Comparison of ENCODE assay signal across 8 cellular contexts in the genomic region with DNA sequence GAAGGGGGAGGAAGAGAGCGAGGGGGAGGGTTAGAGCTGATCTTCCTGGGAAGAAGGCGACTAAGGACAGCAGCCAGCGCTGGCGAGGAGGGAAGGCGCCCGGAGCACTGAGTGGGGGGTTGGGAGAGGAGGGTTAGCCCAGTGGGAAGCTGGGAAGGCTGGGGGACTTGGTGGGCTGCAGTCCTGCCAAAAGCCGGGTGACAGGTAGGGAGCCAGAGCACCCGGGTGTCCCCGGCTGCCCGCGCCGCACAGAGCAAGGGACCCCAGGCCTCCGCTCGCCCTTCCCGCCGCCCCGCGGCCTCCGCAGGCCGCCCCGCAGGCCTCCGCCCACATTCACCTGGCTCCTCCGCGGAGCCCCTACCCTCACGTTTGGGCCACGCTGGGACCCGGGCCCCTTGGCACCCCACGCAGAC. TPM values are rescaled to one million over a fixed set of nuclear protein-coding genes. Genes with fewer than 3 reads are reported as not detected.
DNase-seq lines count a peak whose midpoint lies in the region; TF ChIP-seq lines count a peak whose summit lies in the region.

No MANE protein-coding gene starts in this region.

- WGBS in iPS DF 6.9 (ENCODE audit: insufficient coverage, insufficient read length), result no CpG with 5 or more reads among the region's 28 CpGs

- peaks cover 14% of the 10 kb centered on the region for H3K4me1 Mint-ChIP-seq in activated naive CD8-positive, alpha-beta T cell treated with anti-CD3 and anti-CD28 coated beads for 36 hours
- peaks cover 9% of the 10 kb centered on the region for H3K4me1 Mint-ChIP-seq in T-helper 2 cell treated with Interferon-gamma antibody and Interleukin-4, amounts not matched to agents 5 μg/mL and 100 μg/mL, for 36 hours (ENCODE audit: low read depth)

- H3K4me1 ChIP-seq in iPS DF 6.9 (ENCODE audit: control insufficient read depth, insufficient read depth, low read length), result peaks cover 4% of the 10 kb centered on the region

- no peaks in the 10 kb centered on the region for H3K9me3 ChIP-seq in iPS DF 6.9 (ENCODE audit: control insufficient read depth, insufficient read depth, low read length)

- no peaks in the 10 kb centered on the region for H3K36me3 Mint-ChIP-seq in activated naive CD8-positive, alpha-beta T cell treated with anti-CD3 and anti-CD28 coated beads for 36 hours
- no peaks in the 10 kb centered on the region for H3K36me3 Mint-ChIP-seq in T-helper 2 cell treated with Interferon-gamma antibody and Interleukin-4, amounts not matched to agents 5 μg/mL and 100 μg/mL, for 36 hours (ENCODE audit: low read depth)

- H3K27me3 Mint-ChIP-seq in activated naive CD8-positive, alpha-beta T cell treated with anti-CD3 and anti-CD28 coated beads for 36 hours, result peaks cover 50% of the 10 kb centered on the region
- peaks cover 58% of the 10 kb centered on the region for H3K27me3 Mint-ChIP-seq in T-helper 2 cell treated with Interferon-gamma antibody and Interleukin-4, amounts not matched to agents 5 μg/mL and 100 μg/mL, for 36 hours (ENCODE audit: low read depth)

- no peaks in the 10 kb centered on the region for H3K36me3 ChIP-seq in iPS DF 6.9 (ENCODE audit: control insufficient read depth, insufficient read depth, low read length)

- H3K4me3 ChIP-seq in iPS DF 6.9 (ENCODE audit: low read length) (peak overlapping the region; percentile 67), skeletal muscle cell (ENCODE audit: low read depth, low read length) (peak overlapping the region; percentile 49)

- H3K27me3 ChIP-seq in iPS DF 6.9 (ENCODE audit: control insufficient read depth, insufficient read depth, low read length), result no peaks in the 10 kb centered on the region; the same call in 1 of the 2 replicates

- H3K9me3 Mint-ChIP-seq in activated naive CD8-positive, alpha-beta T cell treated with anti-CD3 and anti-CD28 coated beads for 36 hours, result no peaks in the 10 kb centered on the region
- H3K9me3 Mint-ChIP-seq in T-helper 2 cell treated with Interferon-gamma antibody and Interleukin-4, amounts not matched to agents 5 μg/mL and 100 μg/mL, for 36 hours, result no peaks in the 10 kb centered on the region

- H3K27ac Mint-ChIP-seq in activated naive CD8-positive, alpha-beta T cell treated with anti-CD3 and anti-CD28 coated beads for 36 hours, result no peak overlapping the region
- no peak overlapping the region for H3K27ac Mint-ChIP-seq in T-helper 2 cell treated with Interferon-gamma antibody and Interleukin-4, amounts not matched to agents 5 μg/mL and 100 μg/mL, for 36 hours

- DNase-seq in GM20000 (ENCODE audit: low spot score) (peak; percentile 50), iPS DF 6.9 (ENCODE audit: low read depth, low spot score) (no peak), skeletal muscle cell (ENCODE audit: low read depth) (no peak), cortex of kidney (lab: John Stamatoyannopoulos, UW) (no peak), SKM-1 (lab: John Stamatoyannopoulos, UW; ENCODE audit: unreplicated experiment) (no peak), NCI-H526 treated with DMSO at 0.1 percent for 48 hours (lab: John Stamatoyannopoulos, UW) (no peak)
- no peak for DNase-seq in activated naive CD8-positive, alpha-beta T cell treated with anti-CD3 and anti-CD28 coated beads for 36 hours
- no peak for DNase-seq in T-helper 2 cell treated with Interferon-gamma antibody and Interleukin-4, amounts not matched to agents 5 μg/mL and 100 μg/mL, for 36 hours (ENCODE audit: low spot score)

- H3K27ac ChIP-seq in iPS DF 6.9 (ENCODE audit: low read length), result no peak overlapping the region

- H3K4me3 Mint-ChIP-seq in activated naive CD8-positive, alpha-beta T cell treated with anti-CD3 and anti-CD28 coated beads for 36 hours, result peak overlapping the region; percentile 60
- no peak overlapping the region for H3K4me3 Mint-ChIP-seq in T-helper 2 cell treated with Interferon-gamma antibody and Interleukin-4, amounts not matched to agents 5 μg/mL and 100 μg/mL, for 36 hours

- TF ChIP-seq CTCF in GM20000 (IDR thresholded peaks at IDR 0.05; ENCODE audit: extremely low read depth, missing control alignments), result no peak

RNA-seq across cellular contexts. Expression of a gene that starts 0.4 kb away (rescaled TPM):
- 1 to 10 TPM; 1.8 to 1.9 TPM for total RNA-seq in activated naive CD8-positive, alpha-beta T cell treated with anti-CD3 and anti-CD28 coated beads for 36 hours
